Comparison of ENCODE assay signal across 28 cellular contexts in genomic region chr5:54753753-54754152, GRCh38.
"Had no signal": no experiment of that assay in that cellular context is flagged by ENCODE, and none has a peak within 500 bp of the region (broad histone marks: within the 10 kb centered on the region; RNA-seq: fewer than 3 reads in every experiment).

No MANE protein-coding gene starts in this region.

- H3K9me3 ChIP-seq: adrenal gland, colonic mucosa, gastroesophageal sphincter, psoas muscle, transverse colon had no signal

- H3K79me2 ChIP-seq: hepatocyte, parathyroid adenoma had no signal

- H3K27ac Mint-ChIP-seq: activated naive CD4-positive, alpha-beta T cell treated with anti-CD3 and anti-CD28 coated beads for 36 hours; activated naive CD8-positive, alpha-beta T cell treated with anti-CD3 and anti-CD28 coated beads for 36 hours; activated T-cell treated with anti-CD3 and anti-CD28 coated beads, Interleukin-2, amount 50 U/mL, for 72 hours; brain had no signal

- FAIRE-seq: keratinocyte, urothelium cell line had no signal

- H3K27me3 ChIP-seq: adrenal gland, cardiac muscle cell, colonic mucosa, gastroesophageal sphincter, hepatocyte, transverse colon had no signal

- H3K9ac ChIP-seq: parathyroid adenoma had no signal

- H2AFZ ChIP-seq: hepatocyte, parathyroid adenoma had no signal

- H3K36me3 ChIP-seq: adrenal gland, cardiac muscle cell, colonic mucosa, gastroesophageal sphincter, transverse colon had no signal

- H3K4me3 ChIP-seq: adrenal gland, cardiac muscle cell, colonic mucosa, gastroesophageal sphincter, hepatocyte, psoas muscle, smooth muscle cell, transverse colon had no signal

- DNase-seq: activated CD4-positive, alpha-beta T cell treated with anti-CD3 and anti-CD28 coated beads for 4 hours; activated CD4-positive, alpha-beta T cell treated with anti-CD3 and anti-CD28 coated beads, Interleukin-2, amount 50 U/mL, for 4 hours; activated effector memory CD4-positive, alpha-beta T cell treated with Interleukin-2 at 50 U/mL for 16 hours; activated naive CD8-positive, alpha-beta T cell treated with anti-CD3 and anti-CD28 coated beads for 36 hours; activated T-cell treated with anti-CD3 and anti-CD28 coated beads for 4 hours; cerebellar nuclear complex; colonic mucosa; effector memory CD4-positive, alpha-beta T cell; midbrain; naive thymus-derived CD8-positive, alpha-beta T cell; nucleus accumbens; psoas muscle; stimulated activated CD4-positive, alpha-beta T cell treated with anti-CD3 and anti-CD28 coated beads, Interleukin-15, amount 100 ng/mL, for 24 hours; stimulated activated CD4-positive, alpha-beta T cell treated with anti-CD3 and anti-CD28 coated beads, Interleukin-2, amount 100 ng/mL, for 24 hours; stimulated activated naive CD4-positive, alpha-beta T cell treated with Interleukin-2 at 50 U/mL for 16 hours had no signal

- H3K4me2 ChIP-seq: hepatocyte had no signal

- H3K27ac ChIP-seq: adrenal gland, cardiac muscle cell, colonic mucosa, gastroesophageal sphincter, hepatocyte, parathyroid adenoma, psoas muscle, transverse colon had no signal

- H3K27me3 Mint-ChIP-seq: activated naive CD8-positive, alpha-beta T cell treated with anti-CD3 and anti-CD28 coated beads for 36 hours; naive thymus-derived CD8-positive, alpha-beta T cell had no signal

- H3K9me3 Mint-ChIP-seq: activated naive CD4-positive, alpha-beta T cell treated with anti-CD3 and anti-CD28 coated beads for 36 hours; activated naive CD8-positive, alpha-beta T cell treated with anti-CD3 and anti-CD28 coated beads for 36 hours; neural crest cell had no signal

- H3K4me3 Mint-ChIP-seq: activated naive CD4-positive, alpha-beta T cell treated with anti-CD3 and anti-CD28 coated beads for 36 hours; activated naive CD8-positive, alpha-beta T cell treated with anti-CD3 and anti-CD28 coated beads for 36 hours; activated T-cell treated with anti-CD3 and anti-CD28 coated beads, Interleukin-2, amount 50 U/mL, for 72 hours; brain; neural crest cell had no signal

- H3K4me1 Mint-ChIP-seq: neural crest cell had no signal

- H3K4me1 ChIP-seq: colonic mucosa, gastroesophageal sphincter, parathyroid adenoma, psoas muscle had no signal

- H3K36me3 Mint-ChIP-seq: activated naive CD8-positive, alpha-beta T cell treated with anti-CD3 and anti-CD28 coated beads for 36 hours; brain; naive thymus-derived CD8-positive, alpha-beta T cell had no signal
